24 cellular contexts compared by ENCODE assay signal in the genomic region with DNA sequence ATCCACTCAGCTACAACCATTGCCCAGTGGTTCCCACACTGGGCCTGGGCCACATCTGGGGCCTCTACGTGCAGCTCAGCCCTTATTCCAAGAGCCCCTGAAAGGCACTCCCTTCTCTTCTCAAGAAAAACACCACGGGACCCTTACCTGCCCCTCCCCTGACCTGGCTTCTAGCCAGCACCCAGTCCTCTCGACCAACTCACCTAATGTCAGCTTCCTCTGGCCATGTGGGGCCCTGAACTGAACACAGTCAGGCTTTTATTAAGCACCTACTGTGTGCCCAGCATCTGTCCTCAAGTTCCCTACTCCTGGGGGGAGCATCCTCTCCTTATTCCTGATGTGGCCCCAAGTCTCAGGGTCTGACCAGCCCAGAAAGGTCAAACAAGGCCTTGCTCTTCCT.
DNase-seq lines count a peak whose midpoint lies in the region; ATAC-seq, FAIRE-seq and TF ChIP-seq lines count a peak whose summit lies in the region.
"Had no signal": no experiment of that assay in that cellular context is flagged by ENCODE, and none has a peak within 500 bp of the region (broad histone marks: within the 10 kb centered on the region; RNA-seq: fewer than 3 reads in every experiment).

No MANE protein-coding gene starts in this region.

- in situ Hi-C loops in K562 (cut with MboI): loop anchor here (5.0 kb wide), 1 partner anchor 833 kb away; no protein-coding TSS in a partner anchor

- H2AFZ ChIP-seq in K562 (ENCODE audit: low read depth, low read length): no peak overlapping the region

- no peak for TF ChIP-seq RAD21 in K562 (CRISPR knock-in tag; conservative IDR thresholded peaks at IDR 0.05 in 1 of 2, IDR thresholded peaks at IDR 0.05 in 1 of 2)

- no peaks in the 10 kb centered on the region for H3K9me1 ChIP-seq in K562 (ENCODE audit: control insufficient read depth, insufficient read depth, low read length)

- WGBS in K562 (ENCODE audit: insufficient coverage, low coverage, missing lambda C conversion rate): 0% methylated on average over 3 of the region's 3 CpGs
- 50 to 60% (median 53%) methylated on average over 3 of the region's 3 CpGs for WGBS in spleen, 5 donors

- no TSS peak for BruUV-seq in K562 (replicated peaks; lab: Mats Ljungman, UMichigan)

- intact Hi-C loops in K562 (cut with micrococcal nuclease) (no loop called here), spleen (cut with DNase I; ENCODE audit: low total_unique reads) (no loop called here)

- no peak overlapping the region for H3K4me2 ChIP-seq in K562 (ENCODE audit: insufficient read depth, low read length)
- H3K4me2 ChIP-seq: BLaER1 treated with 17β-estradiol and CSF1 and Interleukin-3, amounts not matched to agents 10 nM and 100 nM; GM23338 had no signal

- no peak overlapping the region for H3K4me3 ChIP-seq in K562
- no peak overlapping the region for H3K4me3 ChIP-seq in spleen
- H3K4me3 ChIP-seq: BLaER1 treated with 17β-estradiol and CSF1 and Interleukin-3, amounts not matched to agents 10 nM and 100 nM; GM23338 had no signal

- H3K27me3 ChIP-seq in K562 (ENCODE audit: control insufficient read depth in 2 of 2, insufficient read depth in 2 of 2, low read length in 2 of 2): peaks cover 0 to 22% of the 10 kb centered on the region in 2 experiments; a peak in 2 of 5 replicates
- H3K27me3 ChIP-seq in spleen (replicated peaks in 1 of 7): peaks cover 0 to 42% (median 0%) of the 10 kb centered on the region in 7 donors
- H3K27me3 ChIP-seq: BLaER1 treated with 17β-estradiol and CSF1 and Interleukin-3, amounts not matched to agents 10 nM and 100 nM had no signal

- no peak for ATAC-seq in K562
- ATAC-seq: GM23338 had no signal

- no peak overlapping the region for H3K27ac ChIP-seq in K562 (ENCODE audit: extremely low read depth, low read depth, low read length)
- no peak overlapping the region for H3K27ac ChIP-seq in spleen
- H3K27ac ChIP-seq: 22Rv1; BLaER1 treated with 17β-estradiol and CSF1 and Interleukin-3, amounts not matched to agents 10 nM and 100 nM had no signal

- peak; percentile 42 for DNase-seq in activated CD8-positive, alpha-beta memory T cell treated with anti-CD3 and anti-CD28 coated beads for 24 hours
- no peak for DNase-seq in activated CD8-positive, alpha-beta memory T cell treated with anti-CD3 and anti-CD28 coated beads, Interleukin-2, amount 50 U/mL, for 4 hours
- no peak for DNase-seq in K562 (ENCODE audit: extremely low read depth in 1 of 4, low spot score in 3 of 4)
- DNase-seq in iPS-NIHi7 (ENCODE audit: extremely low spot score): peak; percentile 5
- DNase-seq in spleen: peak; percentile 47
- DNase-seq in HCEC 1CT: no peak
- no peak for DNase-seq in amniotic stem cell (lab: John Stamatoyannopoulos, UW)
- DNase-seq in activated CD4-positive, alpha-beta T cell treated with anti-CD3 and anti-CD28 coated beads for 4 hours: no peak
- DNase-seq: Caco-2; CD4-positive, alpha-beta memory T cell; DMS 273 treated with DMSO at 0.1 percent for 48 hours; DMS79 treated with DMSO at 0.1 percent for 48 hours; Kasumi-1; NCI-H1417; NCI-H1694 treated with DMSO at 0.1 percent for 48 hours; NCI-H2081 treated with DMSO at 0.1 percent for 48 hours; NCI-H2171 treated with DMSO at 0.1 percent for 48 hours; NCI-H446; NCI-H526 treated with DMSO at 0.1 percent for 48 hours; OCI-M1 had no signal

- H3K4me1 ChIP-seq in K562 (replicated peaks in 1 of 2; ENCODE audit: control insufficient read depth in 2 of 2, insufficient read depth in 2 of 2, low read length in 2 of 2) (no peaks in the 10 kb centered on the region), spleen (no peaks in the 10 kb centered on the region)
- H3K4me1 ChIP-seq: BLaER1 treated with 17β-estradiol and CSF1 and Interleukin-3, amounts not matched to agents 10 nM and 100 nM; Caco-2 had no signal

- no peak for TF ChIP-seq CTCF in K562 (IDR thresholded peaks at IDR 0.05 in 2 of 3, conservative IDR thresholded peaks at IDR 0.05 in 1 of 3; ENCODE audit: insufficient read depth in 2 of 3, low read depth in 1 of 3, low read length in 3 of 3)
- no peak for TF ChIP-seq CTCF in spleen (IDR thresholded peaks at IDR 0.05 in 8 of 11, conservative IDR thresholded peaks at IDR 0.05 in 3 of 11)

- TF ChIP-seq EP300 in K562 (IDR thresholded peaks at IDR 0.05; ENCODE audit: low read length): no peak

- TF ChIP-seq POLR2A in K562 (conservative IDR thresholded peaks at IDR 0.05) (no peak), spleen (IDR thresholded peaks at IDR 0.05) (no peak)

- H3K9me3 ChIP-seq in K562 (replicated peaks; ENCODE audit: control insufficient read depth, insufficient read depth, low read depth, low read length): no peaks in the 10 kb centered on the region
- H3K9me3 ChIP-seq in spleen: no peaks in the 10 kb centered on the region
- H3K9me3 ChIP-seq: BLaER1 treated with 17β-estradiol and CSF1 and Interleukin-3, amounts not matched to agents 10 nM and 100 nM; Caco-2 had no signal

- CTCF ChIA-PET in K562 (lab: Yijun Ruan, JAX; ENCODE audit: low intra/inter-chr PET ratio): no interaction called here

- H3K36me3 ChIP-seq in K562 (ENCODE audit: control insufficient read depth, insufficient read depth, low read length): no peaks in the 10 kb centered on the region
- no peaks in the 10 kb centered on the region for H3K36me3 ChIP-seq in spleen
- H3K36me3 ChIP-seq: BLaER1 treated with 17β-estradiol and CSF1 and Interleukin-3, amounts not matched to agents 10 nM and 100 nM had no signal

- H3K9ac ChIP-seq in K562 (ENCODE audit: insufficient read depth in 1 of 2, low read depth in 2 of 2, low read length in 2 of 2): no peak overlapping the region
- H3K9ac ChIP-seq: BLaER1 treated with 17β-estradiol and CSF1 and Interleukin-3, amounts not matched to agents 10 nM and 100 nM had no signal

- no peaks in the 10 kb centered on the region for H3K79me2 ChIP-seq in K562 (ENCODE audit: control insufficient read depth, insufficient read depth, low read length)

- no peaks in the 10 kb centered on the region for H4K20me1 ChIP-seq in K562 (replicated peaks; ENCODE audit: control insufficient read depth, insufficient read depth, low read length)

- POLR2A ChIA-PET in K562 (lab: Yijun Ruan, JAX): interaction anchor here (0.5 to 1.5 kb wide), 2 partner anchors 10 to 897 kb away, joined by 3 to 7 read pairs; no protein-coding TSS in a partner anchor

- FAIRE-seq in K562 (lab: Jason Lieb, UNC): no peak
- FAIRE-seq: RCC 7860 had no signal

TF ChIP-seq in K562, 482 proteins besides CTCF, POLR2A, EP300 and RAD21:
- TF ChIP-seq MED1 (CRISPR knock-in tag; IDR thresholded peaks at IDR 0.05; ENCODE audit: borderline replicate concordance) (no peak), MECOM (CRISPR knock-in tag; IDR thresholded peaks at IDR 0.05) (no peak), SETDB1 (IDR thresholded peaks at IDR 0.05; ENCODE audit: low read length) (no peak), ZKSCAN1 (IDR thresholded peaks at IDR 0.05; ENCODE audit: low read depth, low read length) (peak; percentile 93), GTF2F1 (IDR thresholded peaks at IDR 0.05; ENCODE audit: low read depth, low read length) (no peak)
- TF ChIP-seq, protein P1, sequence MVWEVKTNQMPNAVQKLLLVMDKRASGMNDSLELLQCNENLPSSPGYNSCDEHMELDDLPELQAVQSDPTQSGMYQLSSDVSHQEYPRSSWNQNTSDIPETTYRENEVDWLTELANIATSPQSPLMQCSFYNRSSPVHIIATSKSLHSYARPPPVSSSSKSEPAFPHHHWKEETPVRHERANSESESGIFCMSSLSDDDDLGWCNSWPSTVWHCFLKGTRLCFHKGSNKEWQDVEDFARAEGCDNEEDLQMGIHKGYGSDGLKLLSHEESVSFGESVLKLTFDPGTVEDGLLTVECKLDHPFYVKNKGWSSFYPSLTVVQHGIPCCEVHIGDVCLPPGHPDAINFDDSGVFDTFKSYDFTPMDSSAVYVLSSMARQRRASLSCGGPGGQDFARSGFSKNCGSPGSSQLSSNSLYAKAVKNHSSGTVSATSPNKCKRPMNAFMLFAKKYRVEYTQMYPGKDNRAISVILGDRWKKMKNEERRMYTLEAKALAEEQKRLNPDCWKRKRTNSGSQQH (CRISPR knock-in tag; IDR thresholded peaks at IDR 0.05): no peak
- TF ChIP-seq, protein P2, sequence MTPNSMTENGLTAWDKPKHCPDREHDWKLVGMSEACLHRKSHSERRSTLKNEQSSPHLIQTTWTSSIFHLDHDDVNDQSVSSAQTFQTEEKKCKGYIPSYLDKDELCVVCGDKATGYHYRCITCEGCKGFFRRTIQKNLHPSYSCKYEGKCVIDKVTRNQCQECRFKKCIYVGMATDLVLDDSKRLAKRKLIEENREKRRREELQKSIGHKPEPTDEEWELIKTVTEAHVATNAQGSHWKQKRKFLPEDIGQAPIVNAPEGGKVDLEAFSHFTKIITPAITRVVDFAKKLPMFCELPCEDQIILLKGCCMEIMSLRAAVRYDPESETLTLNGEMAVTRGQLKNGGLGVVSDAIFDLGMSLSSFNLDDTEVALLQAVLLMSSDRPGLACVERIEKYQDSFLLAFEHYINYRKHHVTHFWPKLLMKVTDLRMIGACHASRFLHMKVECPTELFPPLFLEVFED (CRISPR knock-in tag; conservative IDR thresholded peaks at IDR 0.05): no peak

Comparison
In these comparisons a context has a peak if more than half of its experiments do, and no peak if none do; other contexts are left out.
1. DNase-seq: peak in activated CD8-positive, alpha-beta memory T cell treated with anti-CD3 and anti-CD28 coated beads for 24 hours (single experiment), iPS-NIHi7 (single experiment) and spleen (single experiment); none in activated CD8-positive, alpha-beta memory T cell treated with anti-CD3 and anti-CD28 coated beads, Interleukin-2, amount 50 U/mL, for 4 hours (single experiment), K562 (0 of 4), HCEC 1CT (single experiment), amniotic stem cell (single experiment) and activated CD4-positive, alpha-beta T cell treated with anti-CD3 and anti-CD28 coated beads for 4 hours (0 of 2).